ENCODE assay signal across 23 cellular contexts in the genomic region with DNA sequence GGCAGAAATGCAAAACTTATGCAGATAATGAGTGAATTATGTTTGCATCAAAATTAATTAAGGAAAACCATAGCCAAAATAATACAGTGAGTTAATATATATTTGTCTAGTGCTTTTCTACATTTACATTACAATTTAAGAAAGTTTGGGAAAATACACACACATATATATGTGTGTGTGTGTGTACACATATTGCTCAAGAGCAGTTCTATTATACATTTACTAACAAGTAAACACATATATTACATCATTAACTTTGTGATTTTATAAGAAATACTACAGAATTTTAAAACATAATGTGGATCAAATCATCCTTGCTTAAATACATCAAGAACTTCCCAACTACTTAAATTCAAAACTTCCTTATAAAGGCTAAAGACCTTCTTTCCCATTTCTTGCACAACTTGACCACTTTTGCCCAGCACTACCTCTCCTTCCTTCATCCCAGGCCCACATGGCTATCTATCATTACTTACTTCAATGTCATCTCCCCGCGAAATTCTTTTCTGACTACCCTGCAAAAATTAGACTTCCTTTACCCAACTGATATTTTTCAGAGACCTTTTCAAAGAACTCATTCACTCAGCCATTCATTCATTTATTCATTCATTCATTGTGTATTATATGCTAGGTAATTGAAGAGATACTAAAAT.
DNase-seq lines count a peak whose midpoint lies in the region; ATAC-seq, FAIRE-seq and TF ChIP-seq lines count a peak whose summit lies in the region.
"Had no signal": no experiment of that assay in that cellular context is flagged by ENCODE, and none has a peak within 500 bp of the region (broad histone marks: within the 10 kb centered on the region; RNA-seq: fewer than 3 reads in every experiment).

No MANE protein-coding gene starts in this region.

- H2BK120ac ChIP-seq in mesenchymal stem cell (ENCODE audit: low read depth, low read length), result no peak overlapping the region

- H2AK5ac ChIP-seq in mesenchymal stem cell (ENCODE audit: low read length, severe bottlenecking), result no peak overlapping the region

- H3K18ac ChIP-seq in mesenchymal stem cell (ENCODE audit: low read depth in 1 of 2, low read length in 2 of 2), result no peak overlapping the region

- H3K23ac ChIP-seq in mesenchymal stem cell (ENCODE audit: low read length in 2 of 2), result no peak overlapping the region

- H2BK12ac ChIP-seq in mesenchymal stem cell (ENCODE audit: low read length in 2 of 2), result no peak overlapping the region

- H3K9me3 ChIP-seq in SK-N-SH (no peaks in the 10 kb centered on the region; the same call in 1 of the 2 replicates), mesenchymal stem cell (ENCODE audit: control insufficient read depth, low read length) (no peaks in the 10 kb centered on the region)
- H3K9me3 ChIP-seq: BE2C, HAP-1 had no signal

- peaks cover 55% of the 10 kb centered on the region for H3F3A ChIP-seq in SK-N-SH (replicated peaks; ENCODE audit: insufficient read depth)

- H2AFZ ChIP-seq in SK-N-SH (ENCODE audit: low read depth), result no peak overlapping the region
- H2AFZ ChIP-seq in mesenchymal stem cell (ENCODE audit: low read depth, low read length), result no peak overlapping the region
- H2AFZ ChIP-seq: GM23248 had no signal

- DNase-seq in SK-N-SH (no peak), mesenchymal stem cell (no peak), NCI-H345 treated with DMSO at 0.1 percent for 48 hours (lab: John Stamatoyannopoulos, UW; ENCODE audit: unreplicated experiment) (no peak), retina (no peak)
- no peak for DNase-seq in activated CD4-positive, alpha-beta T cell treated with anti-CD3 and anti-CD28 coated beads, Interleukin-2, amount 50 U/mL, for 48 hours
- DNase-seq: 8988T; BE2C; CD4-positive, CD25-positive, alpha-beta regulatory T cell; GF-D8; GM23248; KG1; NCI-H1105 treated with DMSO at 0.1 percent for 48 hours; NCI-H187; NCI-H345; NCI-H748 treated with DMSO at 0.1 percent for 48 hours; NK-92 treated with Interleukin-12 subunit alpha and Interleukin-12 subunit beta, amount 100 ng/mL, for 24 hours; SHP77 had no signal

- POLR2A ChIA-PET in SK-N-SH (lab: Yijun Ruan, JAX), result no interaction called here

- no peak overlapping the region for H2BK15ac ChIP-seq in mesenchymal stem cell (ENCODE audit: low read depth, poor library complexity, severe bottlenecking)

- no peak overlapping the region for H2BK5ac ChIP-seq in mesenchymal stem cell (ENCODE audit: low read depth, low read length, poor library complexity, severe bottlenecking)

- H4K20me1 ChIP-seq in SK-N-SH (ENCODE audit: insufficient read depth), result no peaks in the 10 kb centered on the region

- H3K79me1 ChIP-seq in mesenchymal stem cell (replicated peaks; ENCODE audit: low read length, poor library complexity, severe bottlenecking), result peaks cover 5% of the 10 kb centered on the region

- peaks cover 5% of the 10 kb centered on the region; the same call in 1 of the 2 replicates for H3K79me2 ChIP-seq in SK-N-SH (ENCODE audit: insufficient read depth)

- H4K91ac ChIP-seq in mesenchymal stem cell (ENCODE audit: low read length), result no peak overlapping the region

- 89% methylated on average over 2 of the region's 2 CpGs for WGBS in SK-N-SH (ENCODE audit: low lambda C conversion rate)
- WGBS in mesenchymal stem cell, result 85% methylated on average over 2 of the region's 2 CpGs

- H3K4me3 ChIP-seq in SK-N-SH (ENCODE audit: low read depth in 2 of 2, low read length in 1 of 2) (no peak overlapping the region), mesenchymal stem cell (ENCODE audit: insufficient read depth in 1 of 2, low read depth in 1 of 2, low read length in 2 of 2) (no peak overlapping the region)
- H3K4me3 ChIP-seq: GM23248, HAP-1, SK-N-MC had no signal

- peaks cover 6 to 24% of the 10 kb centered on the region in 2 experiments; a peak in 3 of 4 replicates for H3K4me1 ChIP-seq in SK-N-SH (ENCODE audit: control insufficient read depth in 1 of 2, insufficient read depth in 2 of 2, low read depth in 1 of 2, low read length in 1 of 2)
- H3K4me1 ChIP-seq in mesenchymal stem cell (ENCODE audit: control insufficient read depth, insufficient read depth, low read depth, low read length), result peaks cover 6% of the 10 kb centered on the region
- H3K4me1 ChIP-seq: BE2C had no signal

- H3K4me2 ChIP-seq in SK-N-SH (no peak overlapping the region), mesenchymal stem cell (ENCODE audit: low read length, poor library complexity, severe bottlenecking) (no peak overlapping the region)

- no peak overlapping the region for H3K4ac ChIP-seq in mesenchymal stem cell (ENCODE audit: low read depth in 1 of 2, low read length in 2 of 2)

- no peak overlapping the region for H4K8ac ChIP-seq in mesenchymal stem cell (ENCODE audit: low read length)

- H3K27me3 ChIP-seq in SK-N-SH (ENCODE audit: insufficient read depth), result no peaks in the 10 kb centered on the region
- no peaks in the 10 kb centered on the region for H3K27me3 ChIP-seq in mesenchymal stem cell (ENCODE audit: control insufficient read depth in 1 of 2, insufficient read depth in 1 of 2, low read length in 2 of 2)
- H3K27me3 ChIP-seq: BE2C had no signal

- H3K14ac ChIP-seq in mesenchymal stem cell (ENCODE audit: low read length in 2 of 2), result no peak overlapping the region

- TF ChIP-seq EP300 in SK-N-SH (IDR thresholded peaks at IDR 0.05; ENCODE audit: borderline replicate concordance in 1 of 2, low read depth in 1 of 2, low read length in 1 of 2), result no peak

- ATAC-seq in SK-N-SH treated with all-trans-retinoic acid at 6 μM for 48 hours (no peak), HG03095 (IDR thresholded peaks at IDR 0.05; ENCODE audit: unreplicated experiment) (no peak)

- CTCF ChIA-PET in SK-N-SH (lab: Yijun Ruan, JAX), result interaction anchor here (0.6 to 0.8 kb wide), 2 partner anchors 176 to 1516 kb away, joined by 3 read pairs; no protein-coding TSS in a partner anchor

- H3K9me2 ChIP-seq in SK-N-SH, result no peaks in the 10 kb centered on the region

- H3K27ac ChIP-seq in SK-N-SH (ENCODE audit: low read depth in 2 of 2, low read length in 1 of 2) (peak overlapping the region; percentile 66 to 84; a peak in 3 of 4 replicates), mesenchymal stem cell (ENCODE audit: low read length, poor library complexity, severe bottlenecking) (peak overlapping the region; percentile 43)
- H3K27ac ChIP-seq: SK-N-MC had no signal

- no peak for TF ChIP-seq RAD21 in SK-N-SH (IDR thresholded peaks at IDR 0.05; ENCODE audit: low read length)

- peak; percentile 70 for FAIRE-seq in TTC549 (lab: Jason Lieb, UNC)
- FAIRE-seq: GM19239 had no signal

- H3K36me3 ChIP-seq in SK-N-SH (replicated peaks in 1 of 2; ENCODE audit: control insufficient read depth in 1 of 2, insufficient read depth in 2 of 2, low read length in 1 of 2) (peaks cover 2 to 18% of the 10 kb centered on the region in 2 experiments), mesenchymal stem cell (ENCODE audit: control insufficient read depth in 1 of 2, insufficient read depth in 2 of 2, low read depth in 1 of 2, low read length in 2 of 2) (peaks cover 0 to 21% of the 10 kb centered on the region in 2 experiments)
- H3K36me3 ChIP-seq: BE2C, HAP-1 had no signal

- H3K9ac ChIP-seq in SK-N-SH (no peak overlapping the region), mesenchymal stem cell (ENCODE audit: low read length) (no peak overlapping the region)
- H3K9ac ChIP-seq: GM23248 had no signal

- TF ChIP-seq CTCF in SK-N-SH (IDR thresholded peaks at IDR 0.05), result no peak

TF ChIP-seq in SK-N-SH, 30 proteins besides CTCF, POLR2A, EP300 and RAD21:
- TF ChIP-seq FOXM1 (IDR thresholded peaks at IDR 0.05; ENCODE audit: low read depth) (no peak), JUND (IDR thresholded peaks at IDR 0.05) (no peak), MXI1 (IDR thresholded peaks at IDR 0.05; ENCODE audit: low read depth, low read length) (no peak)

TF ChIP-seq in SK-N-SH treated with all-trans-retinoic acid at 6 μM for 48 hours, 23 proteins besides CTCF, POLR2A, EP300 and RAD21 (continues in another document):
- TF ChIP-seq, protein P1, sequence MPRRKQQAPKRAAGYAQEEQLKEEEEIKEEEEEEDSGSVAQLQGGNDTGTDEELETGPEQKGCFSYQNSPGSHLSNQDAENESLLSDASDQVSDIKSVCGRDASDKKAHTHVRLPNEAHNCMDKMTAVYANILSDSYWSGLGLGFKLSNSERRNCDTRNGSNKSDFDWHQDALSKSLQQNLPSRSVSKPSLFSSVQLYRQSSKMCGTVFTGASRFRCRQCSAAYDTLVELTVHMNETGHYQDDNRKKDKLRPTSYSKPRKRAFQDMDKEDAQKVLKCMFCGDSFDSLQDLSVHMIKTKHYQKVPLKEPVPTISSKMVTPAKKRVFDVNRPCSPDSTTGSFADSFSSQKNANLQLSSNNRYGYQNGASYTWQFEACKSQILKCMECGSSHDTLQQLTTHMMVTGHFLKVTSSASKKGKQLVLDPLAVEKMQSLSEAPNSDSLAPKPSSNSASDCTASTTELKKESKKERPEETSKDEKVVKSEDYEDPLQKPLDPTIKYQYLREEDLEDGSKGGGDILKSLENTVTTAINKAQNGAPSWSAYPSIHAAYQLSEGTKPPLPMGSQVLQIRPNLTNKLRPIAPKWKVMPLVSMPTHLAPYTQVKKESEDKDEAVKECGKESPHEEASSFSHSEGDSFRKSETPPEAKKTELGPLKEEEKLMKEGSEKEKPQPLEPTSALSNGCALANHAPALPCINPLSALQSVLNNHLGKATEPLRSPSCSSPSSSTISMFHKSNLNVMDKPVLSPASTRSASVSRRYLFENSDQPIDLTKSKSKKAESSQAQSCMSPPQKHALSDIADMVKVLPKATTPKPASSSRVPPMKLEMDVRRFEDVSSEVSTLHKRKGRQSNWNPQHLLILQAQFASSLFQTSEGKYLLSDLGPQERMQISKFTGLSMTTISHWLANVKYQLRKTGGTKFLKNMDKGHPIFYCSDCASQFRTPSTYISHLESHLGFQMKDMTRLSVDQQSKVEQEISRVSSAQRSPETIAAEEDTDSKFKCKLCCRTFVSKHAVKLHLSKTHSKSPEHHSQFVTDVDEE (CRISPR knock-in tag; IDR thresholded peaks at IDR 0.05), result no peak
- no peak for TF ChIP-seq ISL1 (CRISPR knock-in tag; IDR thresholded peaks at IDR 0.05)
- TF ChIP-seq CSRNP3 (CRISPR knock-in tag; IDR thresholded peaks at IDR 0.05), result no peak
- no peak for TF ChIP-seq RARB (CRISPR knock-in tag; IDR thresholded peaks at IDR 0.05)
- no peak for TF ChIP-seq GLIS3 (CRISPR knock-in tag; IDR thresholded peaks at IDR 0.05)
- no peak for TF ChIP-seq TCF4 (CRISPR knock-in tag; IDR thresholded peaks at IDR 0.05; ENCODE audit: borderline replicate concordance)
- no peak for TF ChIP-seq PPARA (CRISPR knock-in tag; IDR thresholded peaks at IDR 0.05; ENCODE audit: borderline replicate concordance)
